23 cellular contexts compared by ENCODE assay signal in genomic region chr19:24053601-24054000, GRCh38. TPM values are rescaled to one million over a fixed set of nuclear protein-coding genes. Genes with fewer than 3 reads are reported as not detected.
DNase-seq lines count a peak whose midpoint lies in the region; ATAC-seq, FAIRE-seq and TF ChIP-seq lines count a peak whose summit lies in the region.
"Had no signal": no experiment of that assay in that cellular context is flagged by ENCODE, and none has a peak within 500 bp of the region (broad histone marks: within the 10 kb centered on the region; RNA-seq: fewer than 3 reads in every experiment).

No MANE protein-coding gene starts in this region.

- no peak for TF ChIP-seq CTCF in 22Rv1 (IDR thresholded peaks at IDR 0.05)
- TF ChIP-seq CTCF in keratinocyte (optimal IDR thresholded peaks at IDR 0.05 in 1 of 3, IDR thresholded peaks at IDR 0.05 in 1 of 3, conservative IDR thresholded peaks at IDR 0.05 in 1 of 3; ENCODE audit: extremely low read depth in 1 of 3, insufficient read depth in 2 of 3, low read length in 3 of 3), result no peak
- TF ChIP-seq CTCF in HepG2 (CRISPR knock-in tag; IDR thresholded peaks at IDR 0.05), result no peak

- POLR2A ChIA-PET in HepG2 (lab: Yijun Ruan, JAX), result interaction anchor here (2.7 kb wide), 1 partner anchor 20 kb away, joined by 9 read pairs; no protein-coding TSS in a partner anchor

- H4K20me1 ChIP-seq in keratinocyte (ENCODE audit: control insufficient read depth, extremely low read depth, insufficient read depth, low read length) (no peaks in the 10 kb centered on the region), HepG2 (ENCODE audit: insufficient read depth, low read length) (no peaks in the 10 kb centered on the region)

- H3K4me1 ChIP-seq in ACC112 (ENCODE audit: control insufficient read depth, insufficient read depth, low read length, unreplicated experiment) (peaks cover 24% of the 10 kb centered on the region), keratinocyte (ENCODE audit: control insufficient read depth, extremely low read depth, insufficient read depth, low read length) (peaks cover 24% of the 10 kb centered on the region), HepG2 (ENCODE audit: insufficient read depth, low read length) (peaks cover 12% of the 10 kb centered on the region)
- H3K4me1 ChIP-seq: gastrocnemius medialis, pancreas, sigmoid colon had no signal

- H3K9ac ChIP-seq in keratinocyte (ENCODE audit: control insufficient read depth, extremely low read depth, insufficient read depth, low read length) (peak overlapping the region; percentile 33), HepG2 (ENCODE audit: insufficient read depth, low read depth, low read length) (no peak overlapping the region)

- in situ Hi-C loops in HepG2 (cut with HindIII; ENCODE audit: extremely low pct_ligation_motif_present, low pct_unique_long_range_greater_than_20kb), result no loop called here

- no TSS peak for BruUV-seq in HepG2 (replicated peaks; lab: Mats Ljungman, UMichigan)

- H3K9me3 Mint-ChIP-seq in activated naive CD8-positive, alpha-beta T cell treated with anti-CD3 and anti-CD28 coated beads, Interleukin-2, amount 50 U/mL, for 24 hours, result no peaks in the 10 kb centered on the region
- H3K9me3 Mint-ChIP-seq: naive B cell; stimulated activated memory B cell treated with anti-CD40 and anti-IgM and Interleukin-4, amounts not matched to agents 10 μg/mL and 1 μg/mL and 100 μg/mL, for 72 hours had no signal

- peaks cover 61% of the 10 kb centered on the region for H3K36me3 Mint-ChIP-seq in activated naive CD8-positive, alpha-beta T cell treated with anti-CD3 and anti-CD28 coated beads, Interleukin-2, amount 50 U/mL, for 24 hours (ENCODE audit: low read depth)

- peak overlapping the region; percentile 55 for H3K27ac ChIP-seq in 22Rv1
- H3K27ac ChIP-seq in ACC112 (ENCODE audit: low read depth, low read length), result peak overlapping the region; percentile 81
- H3K27ac ChIP-seq in keratinocyte (ENCODE audit: control insufficient read depth, insufficient read depth, low read length), result peak overlapping the region; percentile 84
- H3K27ac ChIP-seq in HepG2 (ENCODE audit: extremely low read length, insufficient read depth, low read length), result no peak overlapping the region
- H3K27ac ChIP-seq: pancreas, sigmoid colon had no signal

- H3K36me3 ChIP-seq in ACC112 (ENCODE audit: insufficient read depth, low read length) (peaks cover 19% of the 10 kb centered on the region), keratinocyte (ENCODE audit: control insufficient read depth in 2 of 2, extremely low read depth in 1 of 2, insufficient read depth in 2 of 2, low read length in 2 of 2) (peaks cover 15% of the 10 kb centered on the region in 2 experiments), HepG2 (replicated peaks in 1 of 2; ENCODE audit: control insufficient read depth in 1 of 2, insufficient read depth in 2 of 2, low read length in 2 of 2) (peaks cover 29 to 55% of the 10 kb centered on the region in 2 experiments; a peak in 4 of 5 replicates)

- TF ChIP-seq POLR2A in HepG2 (IDR thresholded peaks at IDR 0.05; ENCODE audit: insufficient read depth in 1 of 2, low read depth in 2 of 2, low read length in 2 of 2), result no peak

- H3K4me2 ChIP-seq in keratinocyte (ENCODE audit: control insufficient read depth, extremely low read depth, insufficient read depth, low read depth, low read length) (peak overlapping the region; percentile 51), HepG2 (ENCODE audit: low read depth, low read length) (no peak overlapping the region)

- no peak for ATAC-seq in activated naive CD8-positive, alpha-beta T cell treated with anti-CD3 and anti-CD28 coated beads, Interleukin-2, amount 50 U/mL, for 24 hours
- ATAC-seq in HepG2, result no peak
- ATAC-seq: pancreas; stimulated activated memory B cell treated with anti-CD40 and anti-IgM and Interleukin-4, amounts not matched to agents 10 μg/mL and 1 μg/mL and 100 μg/mL, for 72 hours; T-helper 17 cell had no signal

- CTCF ChIA-PET in HepG2 (lab: Yijun Ruan, JAX; ENCODE audit: low intra/inter-chr PET ratio, low total read pairs), result no interaction called here

- TF ChIP-seq EP300 in HepG2 (IDR thresholded peaks at IDR 0.05; ENCODE audit: low read depth in 2 of 2, low read length in 2 of 2), result no peak
- no peak for TF ChIP-seq EP300 in HepG2 (CRISPR knock-in tag; IDR thresholded peaks at IDR 0.05; ENCODE audit: borderline replicate concordance)

- no peak for TF ChIP-seq RAD21 in HepG2 (CRISPR knock-in tag; IDR thresholded peaks at IDR 0.05)

- H3K4me3 ChIP-seq in ACC112 (ENCODE audit: low read depth, low read length), result no peak overlapping the region
- no peak overlapping the region for H3K4me3 ChIP-seq in keratinocyte (ENCODE audit: control insufficient read depth in 2 of 3, extremely low read depth in 1 of 3, insufficient read depth in 2 of 3, low read depth in 1 of 3, low read length in 3 of 3)
- no peak overlapping the region for H3K4me3 ChIP-seq in HepG2 (replicated peaks in 1 of 3; ENCODE audit: insufficient read depth in 1 of 3, low read depth in 2 of 3, low read length in 3 of 3)
- H3K4me3 ChIP-seq: gastrocnemius medialis, pancreas, sigmoid colon had no signal

- H3K27me3 ChIP-seq in ACC112 (ENCODE audit: insufficient read depth, low read length), result no peaks in the 10 kb centered on the region
- H3K27me3 ChIP-seq in keratinocyte (ENCODE audit: control insufficient read depth, extremely low read depth, insufficient read depth, low read length), result no peaks in the 10 kb centered on the region
- H3K27me3 ChIP-seq in HepG2 (ENCODE audit: control insufficient read depth in 1 of 2, insufficient read depth in 2 of 2, low read length in 2 of 2), result no peaks in the 10 kb centered on the region
- H3K27me3 ChIP-seq: gastrocnemius medialis, pancreas, sigmoid colon had no signal

- WGBS in HepG2 (ENCODE audit: low lambda C conversion rate), result 100% methylated on average over 4 of the region's 4 CpGs

- no peaks in the 10 kb centered on the region for H3K79me2 ChIP-seq in ACC112 (ENCODE audit: control insufficient read depth, insufficient read depth, low read length, unreplicated experiment)
- no peaks in the 10 kb centered on the region for H3K79me2 ChIP-seq in keratinocyte (ENCODE audit: control insufficient read depth, insufficient read depth, low read length)
- H3K79me2 ChIP-seq in HepG2 (ENCODE audit: insufficient read depth, low read length), result no peaks in the 10 kb centered on the region

- H3K9me3 ChIP-seq in keratinocyte (ENCODE audit: control insufficient read depth, low read depth, low read length) (no peaks in the 10 kb centered on the region), HepG2 (ENCODE audit: low read length) (no peaks in the 10 kb centered on the region)
- H3K9me3 ChIP-seq: gastrocnemius medialis, pancreas, sigmoid colon had no signal

- dilution Hi-C loops in keratinocyte (cut with MboI; ENCODE audit: extremely low pct_ligation_motif_present, low sequenced_read_pairs), result no loop called here

- FAIRE-seq in keratinocyte (lab: Jason Lieb, UNC) (no peak), HepG2 (lab: Jason Lieb, UNC) (no peak)
- FAIRE-seq: GM12891, pancreas had no signal

- intact Hi-C loops in HepG2 (cut with micrococcal nuclease; ENCODE audit: unreplicated experiment), result no loop called here

- peak overlapping the region; percentile 88 for H3K27ac Mint-ChIP-seq in activated naive CD8-positive, alpha-beta T cell treated with anti-CD3 and anti-CD28 coated beads, Interleukin-2, amount 50 U/mL, for 24 hours
- H3K27ac Mint-ChIP-seq: B cell; naive B cell; stimulated activated memory B cell treated with anti-CD40 and anti-IgM and Interleukin-4, amounts not matched to agents 10 μg/mL and 1 μg/mL and 100 μg/mL, for 72 hours had no signal

- H3K4me1 Mint-ChIP-seq in activated naive CD8-positive, alpha-beta T cell treated with anti-CD3 and anti-CD28 coated beads, Interleukin-2, amount 50 U/mL, for 24 hours, result peaks cover 26% of the 10 kb centered on the region
- H3K4me1 Mint-ChIP-seq: B cell; stimulated activated memory B cell treated with anti-CD40 and anti-IgM and Interleukin-4, amounts not matched to agents 10 μg/mL and 1 μg/mL and 100 μg/mL, for 72 hours had no signal

- no peak overlapping the region for H2AFZ ChIP-seq in ACC112 (ENCODE audit: low read length, unreplicated experiment)
- no peak overlapping the region for H2AFZ ChIP-seq in keratinocyte (ENCODE audit: control insufficient read depth, low read length)
- H2AFZ ChIP-seq in HepG2 (ENCODE audit: low read length), result no peak overlapping the region

- no peak for DNase-seq in activated naive CD8-positive, alpha-beta T cell treated with anti-CD3 and anti-CD28 coated beads, Interleukin-2, amount 50 U/mL, for 24 hours
- no peak for DNase-seq in keratinocyte (ENCODE audit: low read depth, low spot score)
- no peak for DNase-seq in RKO (ENCODE audit: low spot score)
- no peak for DNase-seq in HepG2 (ENCODE audit: low spot score)
- DNase-seq in SKM-1 treated with dmso at 0.1 percent for 144 hours (lab: John Stamatoyannopoulos, UW; ENCODE audit: unreplicated experiment), result no peak
- DNase-seq: activated CD4-positive, alpha-beta T cell treated with anti-CD3 and anti-CD28 coated beads, Interleukin-2, amount 50 U/mL, for 48 hours; caudate nucleus; COR-L47; DMS79 treated with DMSO at 0.1 percent for 48 hours; MM.1S; naive B cell; NCI-H146; NCI-H2171 treated with DMSO at 0.1 percent for 48 hours; NCI-H69; pancreas; sigmoid colon; T-helper 17 cell had no signal

- no peak overlapping the region for H3K4me3 Mint-ChIP-seq in activated naive CD8-positive, alpha-beta T cell treated with anti-CD3 and anti-CD28 coated beads, Interleukin-2, amount 50 U/mL, for 24 hours
- H3K4me3 Mint-ChIP-seq: B cell; naive B cell; stimulated activated memory B cell treated with anti-CD40 and anti-IgM and Interleukin-4, amounts not matched to agents 10 μg/mL and 1 μg/mL and 100 μg/mL, for 72 hours; T-helper 17 cell had no signal

- no peaks in the 10 kb centered on the region for H3K27me3 Mint-ChIP-seq in activated naive CD8-positive, alpha-beta T cell treated with anti-CD3 and anti-CD28 coated beads, Interleukin-2, amount 50 U/mL, for 24 hours
- H3K27me3 Mint-ChIP-seq: B cell; naive B cell; stimulated activated memory B cell treated with anti-CD40 and anti-IgM and Interleukin-4, amounts not matched to agents 10 μg/mL and 1 μg/mL and 100 μg/mL, for 72 hours; T-helper 17 cell had no signal

- no peaks in the 10 kb centered on the region for H3K9me1 ChIP-seq in keratinocyte (ENCODE audit: control insufficient read depth, extremely low read depth, insufficient read depth, low read length)

RNA-seq across cellular contexts. Expression of gene ZNF254, which starts 33.4 kb away (rescaled TPM):
- 5.0 to 6.3 TPM (median 5.7 TPM) in 3 replicates for polyA plus RNA-seq in keratinocyte
- 9.9 TPM for polyA plus RNA-seq in keratinocyte (2011; ENCODE audit: low read depth)
- 1.6 and 3.2 TPM in 2 replicates for polyA plus RNA-seq in keratinocyte (2011; cell fraction: cytosol; rRNA removed)
- polyA plus RNA-seq in keratinocyte (2011; cell fraction: nucleus; rRNA removed), result 7.2 and 9.9 TPM in 2 replicates
- 3.0 and 4.0 TPM in 2 replicates for polyA plus RNA-seq in keratinocyte (2012; ENCODE audit: low replicate concordance)
- 8.4 to 16.6 TPM (median 10.2 TPM) in 3 replicates for polyA minus RNA-seq in keratinocyte
- polyA minus RNA-seq in keratinocyte (2011; cell fraction: cytosol; rRNA and poly(A)+ RNA removed), result 9.0 TPM
- 10.8 and 22.5 TPM in 2 replicates for polyA minus RNA-seq in keratinocyte (2011; cell fraction: nucleus; rRNA and poly(A)+ RNA removed)
- 4.6 and 5.6 TPM in 2 replicates for total RNA-seq in HepG2 (2016; rRNA removed; fragmentation: Illumina TruSeq; extraction: Trizol)
- 2.2 and 2.3 TPM in 2 replicates for total RNA-seq in HepG2 (2016; cell fraction: cytosol; rRNA removed; fragmentation: Illumina TruSeq; extraction: Trizol; ENCODE audit: low read depth)
- 4.0 and 5.4 TPM in 2 replicates for total RNA-seq in HepG2 (2016; cell fraction: insoluble cytoplasmic fraction; rRNA removed; fragmentation: Illumina TruSeq; extraction: Trizol)
- 1.9 and 2.5 TPM in 2 replicates for total RNA-seq in HepG2 (2016; cell fraction: membrane; rRNA removed; fragmentation: Illumina TruSeq; extraction: Trizol)
- 9.6 and 9.7 TPM in 2 replicates for total RNA-seq in HepG2 (2016; cell fraction: nucleus; rRNA removed; fragmentation: Illumina TruSeq; extraction: Trizol)
- 2.6 TPM in 2 replicates for polyA plus RNA-seq in HepG2 (2011; rRNA removed)
- polyA plus RNA-seq in HepG2 (2011; cell fraction: cytosol; rRNA removed), result 0.68 and 1.6 TPM in 2 replicates
- polyA plus RNA-seq in HepG2 (2011; cell fraction: nucleus; rRNA removed), result 1.6 and 2.1 TPM in 2 replicates
- polyA plus RNA-seq in HepG2 (2012), result 3.7 and 4.1 TPM in 2 replicates
- 0.17 and 0.38 TPM in 2 replicates for polyA plus RNA-seq in HepG2 (2016; cell fraction: cytosol; fragmentation: Illumina TruSeq; extraction: Trizol; ENCODE audit: low read depth)
- polyA plus RNA-seq in HepG2 (2016; cell fraction: insoluble cytoplasmic fraction; fragmentation: Illumina TruSeq; extraction: Trizol; ENCODE audit: low read depth), result 6.1 and 6.6 TPM in 2 replicates
- polyA plus RNA-seq in HepG2 (2016; cell fraction: membrane; fragmentation: Illumina TruSeq; extraction: Trizol; ENCODE audit: low read depth), result 0.87 and 0.90 TPM in 2 replicates
- 7.1 and 7.5 TPM in 2 replicates for polyA plus RNA-seq in HepG2 (2016; cell fraction: nucleus; fragmentation: Illumina TruSeq; extraction: Trizol; ENCODE audit: insufficient read depth, low read depth)
- 1.0 and 11.6 TPM in 2 replicates for polyA minus RNA-seq in HepG2 (2011; rRNA and poly(A)+ RNA removed; ENCODE audit: low replicate concordance)
- polyA minus RNA-seq in HepG2 (2011; cell fraction: cytosol; rRNA and poly(A)+ RNA removed), result 2.7 and 3.7 TPM in 2 replicates
- 13.6 and 18.0 TPM in 2 replicates for polyA minus RNA-seq in HepG2 (2011; cell fraction: nucleus; rRNA and poly(A)+ RNA removed)
